14 cellular contexts compared by ENCODE assay signal in genomic region chr15:73870700-73871408, GRCh38. TPM values are rescaled to one million over a fixed set of nuclear protein-coding genes. Genes with fewer than 3 reads are reported as not detected.
DNase-seq lines count a peak whose midpoint lies in the region; ATAC-seq and TF ChIP-seq lines count a peak whose summit lies in the region.
"Had no signal": no experiment of that assay in that cellular context is flagged by ENCODE, and none has a peak within 500 bp of the region (broad histone marks: within the 10 kb centered on the region; RNA-seq: fewer than 3 reads in every experiment).

No MANE protein-coding gene starts in this region.

- intact Hi-C loops in transverse colon (cut with DNase I; ENCODE audit: low total_unique reads), result no loop called here

- no peak overlapping the region for H2AFZ ChIP-seq in hepatocyte

- no peaks in the 10 kb centered on the region for H3K9me3 ChIP-seq in hepatocyte (ENCODE audit: low read depth)
- H3K9me3 ChIP-seq in transverse colon, result no peaks in the 10 kb centered on the region
- H3K9me3 ChIP-seq: neutrophil had no signal

- no peaks in the 10 kb centered on the region for H3K79me2 ChIP-seq in hepatocyte

- H3K4me1 ChIP-seq in hepatocyte (ENCODE audit: insufficient read depth), result no peaks in the 10 kb centered on the region
- no peaks in the 10 kb centered on the region for H3K4me1 ChIP-seq in transverse colon

- in situ Hi-C loops in transverse colon (cut with MboI; ENCODE audit: low pct_ligation_motif_present in 1 of 4, low pct_unique_long_range_greater_than_20kb in 1 of 4, low sequenced_read_pairs in 3 of 4), result no loop called here

- peaks cover 6% of the 10 kb centered on the region for H3K27me3 ChIP-seq in hepatocyte
- H3K27me3 ChIP-seq in transverse colon, result peaks cover 43% of the 10 kb centered on the region

- 72% methylated on average over 17 of the region's 17 CpGs for WGBS in hepatocyte (ENCODE audit: low lambda C conversion rate, missing lambda C conversion rate)
- 18 to 46% methylated on average over 4 to 17 of the region's 17 CpGs for WGBS in transverse colon (ENCODE audit: low coverage in 1 of 2), 2 donors

- no peaks in the 10 kb centered on the region for H3K9me2 ChIP-seq in hepatocyte (replicated peaks; ENCODE audit: insufficient read depth)

- no peak overlapping the region for H3K27ac ChIP-seq in hepatocyte
- no peak overlapping the region for H3K27ac ChIP-seq in transverse colon
- H3K27ac ChIP-seq: neutrophil had no signal

- no peaks in the 10 kb centered on the region for H4K20me1 ChIP-seq in hepatocyte (ENCODE audit: insufficient read depth, poor library complexity, severe bottlenecking)

- ATAC-seq in HG03439 (IDR thresholded peaks at IDR 0.05; ENCODE audit: unreplicated experiment), result no peak
- no peak for ATAC-seq in GM19395 (IDR thresholded peaks at IDR 0.05; ENCODE audit: unreplicated experiment)

- TF ChIP-seq CTCF in cardiac fibroblast (IDR thresholded peaks at IDR 0.05; ENCODE audit: low read depth, low read length), result peak; percentile 5
- no peak for TF ChIP-seq CTCF in hepatocyte (IDR thresholded peaks at IDR 0.05; ENCODE audit: poor library complexity)
- TF ChIP-seq CTCF in transverse colon (IDR thresholded peaks at IDR 0.05), result no peak

- no peak for TF ChIP-seq EP300 in transverse colon (IDR thresholded peaks at IDR 0.05; ENCODE audit: low read depth)

- no peak overlapping the region for H3K4me2 ChIP-seq in hepatocyte

- H3K4me3 ChIP-seq in cardiac fibroblast (replicated peaks in 1 of 2; ENCODE audit: low read depth in 2 of 2, low read length in 2 of 2) (no peak overlapping the region), hepatocyte (no peak overlapping the region), transverse colon (no peak overlapping the region)

- TF ChIP-seq POLR2A in transverse colon (IDR thresholded peaks at IDR 0.05), result no peak

- peak; percentile 15 for DNase-seq in NCI-H2107 treated with DMSO at 0.1 percent for 48 hours (lab: John Stamatoyannopoulos, UW; ENCODE audit: unreplicated experiment)
- no peak for DNase-seq in NCI-H2107 (lab: John Stamatoyannopoulos, UW)
- DNase-seq in cardiac fibroblast (ENCODE audit: low read depth in 2 of 2), result peak; percentile 44 to 90
- DNase-seq in hepatocyte (ENCODE audit: low spot score), result peak; percentile 33
- peak; percentile 19 for DNase-seq in transverse colon
- DNase-seq in epidermal melanocyte (ENCODE audit: insufficient read length, low spot score), result no peak
- DNase-seq: 8988T, activated T-cell treated with anti-CD3 and anti-CD28 coated beads for 4 hours, amniotic stem cell, NCI-H1436 had no signal

- H3K36me3 ChIP-seq in hepatocyte (replicated peaks; ENCODE audit: insufficient read depth, low read depth) (no peaks in the 10 kb centered on the region), transverse colon (no peaks in the 10 kb centered on the region)
- H3K36me3 ChIP-seq: neutrophil had no signal

RNA-seq across cellular contexts. Expression of gene TBC1D21, which starts 2.5 kb away (rescaled TPM):
- total RNA-seq in hepatocyte (not detected in 2 replicates), transverse colon (not detected)
- not detected in 2 replicates for polyA plus RNA-seq in hepatocyte
- total RNA-seq: OCI-LY7 had no signal

RNA-seq across cellular contexts. Expression of gene LOXL1, which starts 55.4 kb away (rescaled TPM):
- total RNA-seq in hepatocyte (35.6 and 44.5 TPM in 2 replicates), transverse colon (1 to 10 TPM in 3 of 4 donors, not detected in 1; 1.8 to 6.8 (median 1.9) TPM)
- polyA plus RNA-seq in hepatocyte, result 96.9 and 136 TPM in 2 replicates
- total RNA-seq: OCI-LY7 had no signal

Comparison
In these comparisons a context has a peak if more than half of its experiments do, and no peak if none do; other contexts are left out.
1. DNase-seq: peak in NCI-H2107 treated with DMSO at 0.1 percent for 48 hours (single experiment), cardiac fibroblast (2 of 2), hepatocyte (single experiment) and transverse colon (single experiment); none in NCI-H2107 (single experiment) and epidermal melanocyte (single experiment).